In the genomic region with DNA sequence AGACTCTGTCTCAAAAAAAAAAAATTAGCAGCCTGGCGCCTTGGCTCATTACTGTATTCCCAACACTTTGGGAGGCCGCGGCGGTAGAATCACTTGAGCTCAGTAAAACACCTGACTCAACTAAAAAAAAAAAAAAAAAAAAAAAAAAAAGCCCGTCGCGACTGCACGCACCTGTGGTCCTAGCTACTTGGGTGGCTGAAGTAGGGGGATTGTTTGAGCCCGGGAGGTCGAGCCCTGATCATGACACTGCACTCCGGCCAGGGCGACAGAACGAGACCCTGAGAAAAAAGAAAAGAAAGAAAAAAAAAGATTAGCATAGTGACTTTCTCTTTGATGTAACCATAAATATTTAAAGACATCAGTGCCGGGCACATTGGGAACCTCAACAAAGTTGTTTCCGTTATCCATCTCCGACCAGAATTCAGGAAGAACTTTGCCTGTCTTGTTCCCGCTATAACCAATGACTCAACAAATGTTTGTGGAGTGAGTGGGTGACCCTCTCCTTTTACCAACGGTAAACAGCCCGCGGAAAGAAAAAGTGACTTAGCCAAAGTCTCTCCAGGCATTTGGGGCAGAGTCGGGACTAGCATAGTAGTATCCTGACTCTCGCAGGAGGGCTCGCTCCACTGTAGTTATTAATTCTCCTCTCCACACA, we compare ENCODE assay signal across 8 cellular contexts. TPM values are rescaled to one million over a fixed set of nuclear protein-coding genes. Genes with fewer than 3 reads are reported as not detected.
DNase-seq lines count a peak whose midpoint lies in the region; ATAC-seq and TF ChIP-seq lines count a peak whose summit lies in the region.

No MANE protein-coding gene starts in this region.

- H3K36me3 Mint-ChIP-seq in MCF 10A (ENCODE audit: insufficient read depth, unreplicated experiment): peaks cover 23% of the 10 kb centered on the region

- TF ChIP-seq CTCF in MCF 10A (IDR thresholded peaks at IDR 0.05; ENCODE audit: unreplicated experiment): no peak

- ATAC-seq in HG02943 (IDR thresholded peaks at IDR 0.05; ENCODE audit: low read depth, unreplicated experiment): peak; percentile 45
- peak; percentile 58 for ATAC-seq in stimulated activated naive CD8-positive, alpha-beta T cell treated with anti-CD3 and anti-CD28 coated beads, Interleukin-15, Interleukin-2, amounts not matched to agents 100 U/mL and 50 U/mL, for 24 hours

- DNase-seq in stimulated activated CD4-positive, alpha-beta T cell treated with anti-CD3 and anti-CD28 coated beads, Interleukin-1b, Interleukin-23, amount 100 ng/mL, for 4 hours (ENCODE audit: low read depth in 2 of 2): peak; percentile 4 to 6
- no peak for DNase-seq in stimulated activated CD4-positive, alpha-beta T cell treated with anti-CD3 and anti-CD28 coated beads, Interleukin-2, amount 100 ng/mL, for 24 hours
- peak; percentile 45 for DNase-seq in RPMI8226
- peak; percentile 2 for DNase-seq in MCF 10A (ENCODE audit: unreplicated experiment)
- DNase-seq in kidney tubule cell (ENCODE audit: low spot score): peak; percentile 80
- DNase-seq in stimulated activated naive CD8-positive, alpha-beta T cell treated with anti-CD3 and anti-CD28 coated beads, Interleukin-15, Interleukin-2, amounts not matched to agents 100 U/mL and 50 U/mL, for 24 hours: peak; percentile 8
- DNase-seq in SKM-1 (lab: John Stamatoyannopoulos, UW; ENCODE audit: unreplicated experiment): no peak

- no peaks in the 10 kb centered on the region for H3K27me3 Mint-ChIP-seq in MCF 10A (ENCODE audit: insufficient read depth, unreplicated experiment)

- peaks cover 15% of the 10 kb centered on the region for H3K4me1 Mint-ChIP-seq in MCF 10A (ENCODE audit: insufficient read depth, unreplicated experiment)

- intact Hi-C loops in MCF 10A (cut with micrococcal nuclease): loop anchor here (1.0 to 5.0 kb wide), 2 partner anchors 37 to 954 kb away; a partner anchor contains a TSS

- H3K27ac Mint-ChIP-seq in MCF 10A (ENCODE audit: low read depth, unreplicated experiment): peak overlapping the region; percentile 95

- H3K4me3 Mint-ChIP-seq in MCF 10A (ENCODE audit: unreplicated experiment): peak overlapping the region; percentile 99

- POLR2A ChIA-PET in MCF 10A (lab: Yijun Ruan, JAX): interaction anchor here (0.6 to 3.5 kb wide), 25 partner anchors 9 to 1035 kb away, joined by 3 to 59 read pairs (median 4); a partner anchor contains a TSS

- CTCF ChIA-PET in MCF 10A (lab: Yijun Ruan, JAX): interaction anchor here (0.6 to 2.9 kb wide), 12 partner anchors 8 to 979 kb away, joined by 3 to 9 read pairs (median 4); no protein-coding TSS in a partner anchor

- no peaks in the 10 kb centered on the region for H3K9me3 Mint-ChIP-seq in MCF 10A (ENCODE audit: unreplicated experiment)

- BruUV-seq in MCF 10A (replicated peaks; lab: Mats Ljungman, UMichigan): TSS peak; percentile 90

RNA-seq across cellular contexts. Expression of a gene that starts 0.6 kb away (rescaled TPM):
- 31.8 and 32.1 TPM in 2 replicates for total RNA-seq in MCF 10A (2022)

RNA-seq across cellular contexts. Expression of a gene that starts 36.9 kb away (rescaled TPM):
- total RNA-seq in MCF 10A (2022): 31.0 and 45.0 TPM in 2 replicates

Comparison
In these comparisons a context has a peak if more than half of its experiments do, and no peak if none do; other contexts are left out.
1. DNase-seq: peak in stimulated activated CD4-positive, alpha-beta T cell treated with anti-CD3 and anti-CD28 coated beads, Interleukin-1b, Interleukin-23, amount 100 ng/mL, for 4 hours (2 of 2), RPMI8226 (single experiment), MCF 10A (single experiment), kidney tubule cell (single experiment) and stimulated activated naive CD8-positive, alpha-beta T cell treated with anti-CD3 and anti-CD28 coated beads, Interleukin-15, Interleukin-2, amounts not matched to agents 100 U/mL and 50 U/mL, for 24 hours (single experiment); none in stimulated activated CD4-positive, alpha-beta T cell treated with anti-CD3 and anti-CD28 coated beads, Interleukin-2, amount 100 ng/mL, for 24 hours (0 of 2) and SKM-1 (single experiment).